Comparison of ENCODE assay signal across 12 cellular contexts in genomic region chr3:119333773-119334492, GRCh38. TPM values are rescaled to one million over a fixed set of nuclear protein-coding genes. Genes with fewer than 3 reads are reported as not detected.
"Had no signal": no experiment of that assay in that cellular context is flagged by ENCODE, and none has a peak within 500 bp of the region (broad histone marks: within the 10 kb centered on the region; RNA-seq: fewer than 3 reads in every experiment).

No MANE protein-coding gene starts in this region.

- H3K4me1 ChIP-seq: pancreas had no signal

- FAIRE-seq: pancreas had no signal

- H3K4me3 ChIP-seq: pancreas, smooth muscle cell, tibial artery had no signal

- H3K9me3 ChIP-seq: pancreas, tibial artery had no signal

- H3K27ac ChIP-seq: pancreas, tibial artery had no signal

- ATAC-seq: activated CD4-positive, CD25-positive, alpha-beta regulatory T cell treated with anti-CD3 and anti-CD28 coated beads, Interleukin-2, amount 50 U/mL, for 24 hours; activated naive CD4-positive, alpha-beta T cell treated with anti-CD3 and anti-CD28 coated beads, Interleukin-2, amount 50 U/mL, for 72 hours; left colon; pancreas had no signal

- H3K27me3 ChIP-seq: pancreas, tibial artery had no signal

- H3K36me3 ChIP-seq: pancreas had no signal

- DNase-seq: activated CD4-positive, alpha-beta T cell treated with anti-CD3 and anti-CD28 coated beads, Interleukin-2, amount 50 U/mL, for 4 hours; activated effector memory CD4-positive, alpha-beta T cell treated with anti-CD3 and anti-CD28 coated beads, Interleukin-2, amount 50 U/mL, for 16 hours; activated T-cell treated with anti-CD3 and anti-CD28 coated beads, Interleukin-2, amount 50 U/mL, for 24 hours; dermis blood vessel endothelial cell; left colon; mesenchymal stem cell; pancreas; tibial artery had no signal

RNA-seq across cellular contexts. Expression of gene ARHGAP31, which starts 39.8 kb away (rescaled TPM):
- polyA plus RNA-seq: neural cell had no signal
